11 cellular contexts compared by ENCODE assay signal in genomic region chr4:119037709-119038463, GRCh38.
DNase-seq lines count a peak whose midpoint lies in the region; ATAC-seq, FAIRE-seq and TF ChIP-seq lines count a peak whose summit lies in the region.
"Had no signal": no experiment of that assay in that cellular context is flagged by ENCODE, and none has a peak within 500 bp of the region (broad histone marks: within the 10 kb centered on the region; RNA-seq: fewer than 3 reads in every experiment).

No MANE protein-coding gene starts in this region.

- H3K36me3 ChIP-seq in kidney (ENCODE audit: control insufficient read depth in 1 of 2, insufficient read depth in 2 of 2, low read length in 2 of 2) (no peaks in the 10 kb centered on the region), H7 (replicated peaks; ENCODE audit: control insufficient read depth, insufficient read depth, low read length) (no peaks in the 10 kb centered on the region)

- TF ChIP-seq CTCF in kidney (IDR thresholded peaks at IDR 0.05; ENCODE audit: borderline replicate concordance, extremely low read depth, insufficient read depth) = no peak

- peaks cover 4 to 5% of the 10 kb centered on the region in 2 donors for H3K4me1 ChIP-seq in kidney (ENCODE audit: control insufficient read depth in 1 of 2, insufficient read depth in 1 of 2, low read depth in 1 of 2, low read length in 2 of 2)

- ATAC-seq in GM19395 (IDR thresholded peaks at IDR 0.05; ENCODE audit: unreplicated experiment) (peak; percentile 69), HG03175 (IDR thresholded peaks at IDR 0.05; ENCODE audit: unreplicated experiment) (peak; percentile 51)

- no peak overlapping the region for H3K9ac ChIP-seq in kidney (ENCODE audit: low read length in 2 of 2)

- intact Hi-C loops in kidney (cut with DNase I) = no loop called here

- DNase-seq in CD1c-positive myeloid dendritic cell (ENCODE audit: extremely low spot score) (peak; percentile 83), kidney (no peak), H7 (no peak), NCI-H226 (no peak), NCI-H146 (lab: John Stamatoyannopoulos, UW) (no peak), hippocampal formation (lab: John Stamatoyannopoulos, UW) (no peak)
- DNase-seq: activated gamma-delta T cell, DND-41, NCI-H1436 treated with DMSO at 0.1 percent for 48 hours had no signal

- no peak for FAIRE-seq in kidney (lab: Jason Lieb, UNC)

- H3K9me3 ChIP-seq in kidney (ENCODE audit: control insufficient read depth in 1 of 2, low read length in 2 of 2) = no peaks in the 10 kb centered on the region

- H3K4me3 ChIP-seq in kidney (ENCODE audit: low read length in 2 of 2) = no peak overlapping the region
- no peak overlapping the region for H3K4me3 ChIP-seq in H7 (ENCODE audit: insufficient read depth, low read depth, low read length)

- H3K27ac ChIP-seq in kidney (ENCODE audit: low read depth in 2 of 2, low read length in 2 of 2) = peak overlapping the region; percentile 28 to 62

- no peaks in the 10 kb centered on the region for H3K27me3 ChIP-seq in H7 (ENCODE audit: control insufficient read depth, insufficient read depth, low read length)
